Comparison of ENCODE assay signal across 18 cellular contexts in genomic region chr3:53009826-53010539, GRCh38. TPM values are rescaled to one million over a fixed set of nuclear protein-coding genes. Genes with fewer than 3 reads are reported as not detected.
DNase-seq lines count a peak whose midpoint lies in the region; ATAC-seq and TF ChIP-seq lines count a peak whose summit lies in the region.
"Had no signal": no experiment of that assay in that cellular context is flagged by ENCODE, and none has a peak within 500 bp of the region (broad histone marks: within the 10 kb centered on the region; RNA-seq: fewer than 3 reads in every experiment).

No MANE protein-coding gene starts in this region.

- H3K27ac ChIP-seq in BLaER1 (no peak overlapping the region), lower lobe of right lung (no peak overlapping the region), GM23248 (no peak overlapping the region)
- H3K27ac ChIP-seq: pancreas, WERI-Rb-1 had no signal

- H3K4me2 ChIP-seq in BLaER1 (peak overlapping the region; percentile 65), GM23248 (ENCODE audit: unreplicated experiment) (no peak overlapping the region)

- intact Hi-C loops in lower lobe of right lung (cut with DNase I) = no loop called here

- H3K4me3 ChIP-seq in BLaER1 (no peak overlapping the region), lower lobe of right lung (no peak overlapping the region), GM23248 (no peak overlapping the region)
- H3K4me3 ChIP-seq: pancreas had no signal

- H3K4me1 ChIP-seq in BLaER1 (peaks cover 49% of the 10 kb centered on the region), lower lobe of right lung (no peaks in the 10 kb centered on the region), GM23248 (ENCODE audit: insufficient read depth) (no peaks in the 10 kb centered on the region)
- H3K4me1 ChIP-seq: BE2C had no signal

- no peaks in the 10 kb centered on the region for H3K9me2 ChIP-seq in GM23248 (ENCODE audit: insufficient read depth)

- DNase-seq in DMS153 (lab: John Stamatoyannopoulos, UW) = peak; percentile 12
- peak; percentile 0 for DNase-seq in NCI-H748 treated with DMSO at 0.1 percent for 48 hours (lab: John Stamatoyannopoulos, UW)
- peak; percentile 37 for DNase-seq in iPS-NIHi7 (ENCODE audit: extremely low spot score)
- no peak for DNase-seq in lower lobe of right lung
- DNase-seq in GM23248 = no peak
- DNase-seq: activated CD8-positive, alpha-beta memory T cell treated with anti-CD3 and anti-CD28 coated beads for 24 hours; BE2C; DND-41; effector CD8-positive, alpha-beta T cell; kidney glomerular epithelial cell; NCI-H2081; NCI-H82; pancreas; RPMI8226; stimulated activated CD4-positive, alpha-beta T cell treated with anti-CD3 and anti-CD28 coated beads, Interleukin-4, amount 100 ng/mL, for 1 hour; WERI-Rb-1 had no signal

- H3F3A ChIP-seq in GM23248 (ENCODE audit: insufficient read depth) = no peaks in the 10 kb centered on the region

- H3K36me3 ChIP-seq in BLaER1 = peaks cover 12% of the 10 kb centered on the region; the same call in 1 of the 2 replicates
- H3K36me3 ChIP-seq in lower lobe of right lung = no peaks in the 10 kb centered on the region
- no peaks in the 10 kb centered on the region for H3K36me3 ChIP-seq in GM23248 (ENCODE audit: low read depth)
- H3K36me3 ChIP-seq: BE2C, pancreas, WERI-Rb-1 had no signal

- in situ Hi-C loops in GM23248 (cut with MboI) = no loop called here

- ATAC-seq in lower lobe of right lung = no peak
- ATAC-seq in GM19035 (IDR thresholded peaks at IDR 0.05; ENCODE audit: unreplicated experiment) = no peak

- no peaks in the 10 kb centered on the region for H3K27me3 ChIP-seq in BLaER1
- H3K27me3 ChIP-seq in lower lobe of right lung (ENCODE audit: low read depth) = no peaks in the 10 kb centered on the region
- H3K27me3 ChIP-seq in GM23248 (replicated peaks; ENCODE audit: insufficient read depth) = no peaks in the 10 kb centered on the region
- H3K27me3 ChIP-seq: BE2C, pancreas had no signal

- 95 to 98% methylated on average over 2 of the region's 2 CpGs for WGBS in GM23248 (ENCODE audit: low coverage in 1 of 2, low lambda C conversion rate in 2 of 2, missing lambda C conversion rate in 2 of 2), 2 experiments

- H3K9ac ChIP-seq in BLaER1 (no peak overlapping the region), GM23248 (no peak overlapping the region)

- no peaks in the 10 kb centered on the region for H3K79me2 ChIP-seq in GM23248 (ENCODE audit: insufficient read depth)

- no peak for TF ChIP-seq CTCF in lower lobe of right lung (IDR thresholded peaks at IDR 0.05)

- H2AFZ ChIP-seq in GM23248 = no peak overlapping the region

- H4K20me1 ChIP-seq in BLaER1 (peaks cover 31% of the 10 kb centered on the region), GM23248 (ENCODE audit: insufficient read depth) (no peaks in the 10 kb centered on the region)

- H3K9me3 ChIP-seq in BLaER1 = peaks cover 6% of the 10 kb centered on the region; the same call in 1 of the 2 replicates
- H3K9me3 ChIP-seq in lower lobe of right lung = no peaks in the 10 kb centered on the region
- H3K9me3 ChIP-seq in GM23248 (ENCODE audit: low read depth) = no peaks in the 10 kb centered on the region
- H3K9me3 ChIP-seq: BE2C, pancreas had no signal

RNA-seq across cellular contexts. Expression of gene SFMBT1, which starts 35.9 kb away (rescaled TPM):
- total RNA-seq in lower lobe of right lung = 17.3 TPM
- total RNA-seq in GM23248 (2014; rRNA removed; shearing (Covaris generic)) = 2.6 and 3.0 TPM in 2 replicates
- 2.2 and 2.3 TPM in 2 replicates for polyA plus RNA-seq in GM23248 (2016; fragmentation: Nextera tagmentation; extraction: Ambion mirVana)

Comparison
In these comparisons a context has a peak if more than half of its experiments do, and no peak if none do; other contexts are left out.
1. DNase-seq: peak in DMS153 (single experiment), NCI-H748 treated with DMSO at 0.1 percent for 48 hours (single experiment) and iPS-NIHi7 (single experiment); none in lower lobe of right lung (single experiment) and GM23248 (single experiment).